8 cellular contexts compared by ENCODE assay signal in genomic region chr12:10540776-10541205, GRCh38. TPM values are rescaled to one million over a fixed set of nuclear protein-coding genes. Genes with fewer than 3 reads are reported as not detected.
A peak's percentile ranks its signal among the peaks of the same experiment; 100 is the strongest.
DNase-seq lines count a peak whose midpoint lies in the region; ATAC-seq and TF ChIP-seq lines count a peak whose summit lies in the region.

No MANE protein-coding gene starts in this region.

- H3K36me3 ChIP-seq in brain microvascular endothelial cell (replicated peaks): no peaks in the 10 kb centered on the region

- no peak overlapping the region for H3K4me3 ChIP-seq in brain microvascular endothelial cell (ENCODE audit: low read depth, low read length)

- H3K27me3 ChIP-seq in brain microvascular endothelial cell (replicated peaks): no peaks in the 10 kb centered on the region
- H3K27me3 ChIP-seq in CD4-positive, alpha-beta T cell (ENCODE audit: control insufficient read depth, insufficient read depth, low read length): no peaks in the 10 kb centered on the region

- no peaks in the 10 kb centered on the region for H3K27me3 Mint-ChIP-seq in CD4-positive, alpha-beta T cell
- peaks cover 4% of the 10 kb centered on the region for H3K27me3 Mint-ChIP-seq in nephron progenitor cell (ENCODE audit: low read depth, poor library complexity)

- H3K36me3 Mint-ChIP-seq in CD4-positive, alpha-beta T cell (ENCODE audit: low read depth): no peaks in the 10 kb centered on the region
- no peaks in the 10 kb centered on the region for H3K36me3 Mint-ChIP-seq in nephron progenitor cell (ENCODE audit: low read depth)

- no peaks in the 10 kb centered on the region for H3K9me3 ChIP-seq in CD4-positive, alpha-beta T cell (ENCODE audit: control insufficient read depth, low read length)

- in situ Hi-C loops in brain microvascular endothelial cell (cut with HindIII; ENCODE audit: low pct_ligation_motif_present, low sequenced_read_pairs): no loop called here

- DNase-seq in EL (peak; percentile 28), brain microvascular endothelial cell (peak; percentile 1), cerebellar cortex (ENCODE audit: low spot score) (no peak), C1 segment of cervical spinal cord (lab: John Stamatoyannopoulos, UW) (no peak), nephron progenitor cell (no peak)
- DNase-seq in CD4-positive, alpha-beta T cell: no peak

- no peaks in the 10 kb centered on the region for H3K4me1 Mint-ChIP-seq in CD4-positive, alpha-beta T cell (ENCODE audit: low read depth)
- no peaks in the 10 kb centered on the region for H3K4me1 Mint-ChIP-seq in nephron progenitor cell

- intact Hi-C loops in CD4-positive, alpha-beta T cell (cut with DNase I, micrococcal nuclease): no loop called here

- H3K27ac ChIP-seq in brain microvascular endothelial cell: no peak overlapping the region
- H3K27ac ChIP-seq in CD4-positive, alpha-beta T cell (ENCODE audit: low read depth, low read length): no peak overlapping the region

- TF ChIP-seq CTCF in brain microvascular endothelial cell (IDR thresholded peaks at IDR 0.05; ENCODE audit: low read depth, low read length, missing control alignments): no peak
- no peak for TF ChIP-seq CTCF in CD4-positive, alpha-beta T cell (IDR thresholded peaks at IDR 0.05)
- TF ChIP-seq CTCF in nephron progenitor cell (IDR thresholded peaks at IDR 0.05): no peak

- no peak overlapping the region for H3K4me3 Mint-ChIP-seq in CD4-positive, alpha-beta T cell
- no peak overlapping the region for H3K4me3 Mint-ChIP-seq in nephron progenitor cell

- ATAC-seq in GM21360 (IDR thresholded peaks at IDR 0.05; ENCODE audit: unreplicated experiment) (peak; percentile 87), HG03280 (IDR thresholded peaks at IDR 0.05; ENCODE audit: unreplicated experiment) (peak; percentile 90)
- ATAC-seq in CD4-positive, alpha-beta T cell (ENCODE audit: poor library complexity): no peak

- H3K9me3 Mint-ChIP-seq in CD4-positive, alpha-beta T cell: no peaks in the 10 kb centered on the region
- no peaks in the 10 kb centered on the region for H3K9me3 Mint-ChIP-seq in nephron progenitor cell

- CTCF ChIA-PET in CD4-positive, alpha-beta T cell (lab: Charles Lee): interaction anchor here (0.7 kb wide), 1 partner anchor 1166 kb away, joined by 3 read pairs; no protein-coding TSS in a partner anchor

- POLR2A ChIA-PET in CD4-positive, alpha-beta T cell (lab: Charles Lee): interaction anchor here (0.6 kb wide), 1 partner anchor 159 kb away, joined by 3 read pairs; no protein-coding TSS in a partner anchor

- no peak overlapping the region for H3K27ac Mint-ChIP-seq in CD4-positive, alpha-beta T cell
- no peak overlapping the region for H3K27ac Mint-ChIP-seq in nephron progenitor cell

RNA-seq across cellular contexts. Expression of gene EIF2S3B, which starts 35.1 kb away (rescaled TPM):
- 1 to 10 TPM; 1.1 to 1.2 TPM for total RNA-seq in CD4-positive, alpha-beta T cell

Comparison
In these comparisons a context has a peak if more than half of its experiments do, and no peak if none do; other contexts are left out.
1. DNase-seq: peak in EL (single experiment) and brain microvascular endothelial cell (single experiment); none in CD4-positive, alpha-beta T cell (0 of 10), cerebellar cortex (single experiment), C1 segment of cervical spinal cord (0 of 14) and nephron progenitor cell (single experiment).